15 cellular contexts compared by ENCODE assay signal in the genomic region with DNA sequence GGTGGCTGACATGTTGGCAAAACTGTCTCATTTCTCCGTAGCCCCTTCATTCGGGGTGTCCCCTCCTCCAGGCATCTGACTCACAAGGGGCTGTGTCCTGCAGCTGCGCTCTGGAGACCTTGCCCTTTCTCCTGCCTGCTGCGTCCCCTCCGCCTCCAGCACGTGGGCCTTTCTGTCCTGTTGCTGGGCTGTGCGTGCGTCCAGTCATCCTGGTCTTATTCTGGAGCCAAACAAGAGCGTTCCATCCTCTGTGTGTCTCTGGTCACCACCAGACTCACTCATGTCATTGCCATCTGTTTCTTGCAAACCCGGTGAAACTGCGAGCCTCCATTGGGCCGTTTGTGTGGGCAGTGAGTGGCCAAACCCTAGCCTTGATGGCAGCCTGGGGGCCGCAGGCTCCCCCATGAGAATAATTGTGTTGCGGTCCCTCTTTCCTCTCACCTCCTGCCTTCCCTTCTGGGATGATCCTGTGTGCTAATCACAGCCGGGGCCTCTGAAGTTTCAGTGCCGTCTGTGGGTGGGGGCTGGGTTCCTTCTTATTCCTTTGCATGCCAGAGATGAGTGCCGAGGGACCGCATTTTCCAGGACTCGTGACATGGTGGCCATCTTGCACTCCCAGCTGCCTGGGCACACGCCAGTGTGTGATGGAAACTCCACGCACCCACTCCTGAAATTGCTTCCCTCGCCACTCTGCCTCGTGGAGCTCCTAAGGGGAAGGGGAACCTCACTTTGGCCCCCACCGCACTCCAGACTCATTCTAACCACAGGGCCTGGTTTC.
"Had no signal": no experiment of that assay in that cellular context is flagged by ENCODE, and none has a peak within 500 bp of the region (broad histone marks: within the 10 kb centered on the region; RNA-seq: fewer than 3 reads in every experiment).

No MANE protein-coding gene starts in this region.

- H3K4me3 Mint-ChIP-seq: activated CD8-positive, alpha-beta T cell treated with anti-CD3 and anti-CD28 coated beads, Interleukin-2, amount 10 ng/mL, durations not matched to agents 7 days and 5 days; activated T-helper 1 cell treated with anti-CD3 and anti-CD28 coated beads, Interleukin-12 subunit alpha, Interleukin-12 subunit beta, Interleukin-2, Interleukin-4 antibody, amounts not matched to agents 30 ng/mL and 10 ng/mL and 1 ng/mL, durations not matched to agents 14 hours and 24 hours and 36 hours had no signal

- FAIRE-seq: colon, endothelial cell of umbilical vein, kidney, urothelium cell line had no signal

- H3K4me3 ChIP-seq: gastrocnemius medialis, stomach had no signal

- H3K4me1 ChIP-seq: gastrocnemius medialis had no signal

- H3K9me3 ChIP-seq: gastrocnemius medialis, stomach had no signal

- H3K27ac Mint-ChIP-seq: activated CD8-positive, alpha-beta T cell treated with anti-CD3 and anti-CD28 coated beads, Interleukin-2, amount 10 ng/mL, durations not matched to agents 7 days and 5 days; activated T-helper 1 cell treated with anti-CD3 and anti-CD28 coated beads, Interleukin-12 subunit alpha, Interleukin-12 subunit beta, Interleukin-2, Interleukin-4 antibody, amounts not matched to agents 30 ng/mL and 10 ng/mL and 1 ng/mL, durations not matched to agents 14 hours and 24 hours and 36 hours had no signal

- H3K36me3 ChIP-seq: gastrocnemius medialis, stomach had no signal

- ATAC-seq: activated CD8-positive, alpha-beta T cell treated with anti-CD3 and anti-CD28 coated beads, Interleukin-2, amount 10 ng/mL, durations not matched to agents 7 days and 5 days; gastrocnemius medialis; left ventricle myocardium superior had no signal

- DNase-seq: activated CD4-positive, alpha-beta T cell treated with anti-CD3 and anti-CD28 coated beads for 4 hours; activated CD8-positive, alpha-beta T cell treated with anti-CD3 and anti-CD28 coated beads, Interleukin-2, amount 10 ng/mL, durations not matched to agents 7 days and 5 days; activated naive CD4-positive, alpha-beta T cell; gastrocnemius medialis; kidney; left ventricle myocardium superior; stimulated activated CD4-positive, alpha-beta T cell treated with anti-CD3 and anti-CD28 coated beads, Interleukin-4, amount 100 ng/mL, for 1 hour; stomach; T1000 had no signal

- H3K9me3 Mint-ChIP-seq: activated T-helper 1 cell treated with anti-CD3 and anti-CD28 coated beads, Interleukin-12 subunit alpha, Interleukin-12 subunit beta, Interleukin-2, Interleukin-4 antibody, amounts not matched to agents 30 ng/mL and 10 ng/mL and 1 ng/mL, durations not matched to agents 14 hours and 24 hours and 36 hours; nephron had no signal

- H3K27me3 ChIP-seq: gastrocnemius medialis had no signal

- H3K27ac ChIP-seq: gastrocnemius medialis, stomach, VCaP had no signal
